ENCODE assay signal across 8 cellular contexts in genomic region chr22:46563381-46564083, GRCh38. TPM values are rescaled to one million over a fixed set of nuclear protein-coding genes. Genes with fewer than 3 reads are reported as not detected.
DNase-seq lines count a peak whose midpoint lies in the region; ATAC-seq and TF ChIP-seq lines count a peak whose summit lies in the region.

No MANE protein-coding gene starts in this region.

- no peaks in the 10 kb centered on the region for H3K27me3 ChIP-seq in AG04450 (ENCODE audit: control insufficient read depth, insufficient read depth, low read length)
- H3K27me3 ChIP-seq in lower lobe of right lung (ENCODE audit: low read depth): no peaks in the 10 kb centered on the region

- intact Hi-C loops in lower lobe of right lung (cut with DNase I): no loop called here

- DNase-seq in AG04450 (ENCODE audit: low read depth, low spot score) (no peak), NCI-H345 (lab: John Stamatoyannopoulos, UW) (peak; percentile 84), cerebellum (ENCODE audit: low spot score) (peak; percentile 67), lower lobe of right lung (peak; percentile 86)
- DNase-seq in activated CD4-positive, alpha-beta T cell treated with anti-CD3 and anti-CD28 coated beads for 1 hour: peak; percentile 66
- DNase-seq in stimulated activated CD8-positive, alpha-beta memory T cell treated with anti-CD3 and anti-CD28 coated beads, Interleukin-12 subunit alpha, Interleukin-12 subunit beta, amount 100 ng/mL, for 4 hours (ENCODE audit: low read depth): peak; percentile 58

- H3K27ac ChIP-seq in AG04450 (ENCODE audit: low read depth, low read length) (no peak overlapping the region), lower lobe of right lung (peak overlapping the region; percentile 29)

- CTCF ChIA-PET in AG04450 (lab: Charles Lee): interaction anchor here (0.6 to 2.3 kb wide), 34 partner anchors 7 to 615 kb away, joined by 3 to 17 read pairs (median 4); no protein-coding TSS in a partner anchor

- peak; percentile 75 for TF ChIP-seq CTCF in AG04450 (IDR thresholded peaks at IDR 0.05; ENCODE audit: low read depth, low read length)
- TF ChIP-seq CTCF in lower lobe of right lung (IDR thresholded peaks at IDR 0.05): peak; percentile 78

- POLR2A ChIA-PET in AG04450 (lab: Yijun Ruan, JAX): interaction anchor here (0.6 kb wide), 1 partner anchor 77 kb away, joined by 3 read pairs; no protein-coding TSS in a partner anchor

- no peak overlapping the region for H3K4me3 ChIP-seq in AG04450 (ENCODE audit: low read depth, low read length)
- H3K4me3 ChIP-seq in lower lobe of right lung: no peak overlapping the region

- H3K9me3 ChIP-seq in AG04450 (ENCODE audit: control insufficient read depth, insufficient read depth, low read length) (no peaks in the 10 kb centered on the region; the same call in 1 of the 2 replicates), lower lobe of right lung (no peaks in the 10 kb centered on the region)

- no peaks in the 10 kb centered on the region for H3K36me3 ChIP-seq in lower lobe of right lung

- H3K4me1 ChIP-seq in lower lobe of right lung: peaks cover 12% of the 10 kb centered on the region

- ATAC-seq in GM19452 (IDR thresholded peaks at IDR 0.05; ENCODE audit: unreplicated experiment) (peak; percentile 63), lower lobe of right lung (peak; percentile 94 to 95), HG03108 (IDR thresholded peaks at IDR 0.05; ENCODE audit: unreplicated experiment) (no peak)

RNA-seq across cellular contexts. Expression of gene CELSR1, which starts 26.1 kb away (rescaled TPM):
- polyA plus RNA-seq in AG04450 (2011; rRNA removed): 0.14 and 0.19 TPM in 2 replicates
- 0.22 and 0.41 TPM in 2 replicates for polyA minus RNA-seq in AG04450 (2011; rRNA and poly(A)+ RNA removed)
- total RNA-seq in cerebellum (7.8 TPM), lower lobe of right lung (51.8 TPM)

RNA-seq across cellular contexts. Expression of gene GRAMD4, which starts 56.7 kb away (rescaled TPM):
- 7.5 and 8.2 TPM in 2 replicates for polyA plus RNA-seq in AG04450 (2011; rRNA removed)
- 17.2 and 22.4 TPM in 2 replicates for polyA minus RNA-seq in AG04450 (2011; rRNA and poly(A)+ RNA removed)
- total RNA-seq in cerebellum: 36.7 TPM
- total RNA-seq in lower lobe of right lung: 58.1 TPM
